In the genomic region with DNA sequence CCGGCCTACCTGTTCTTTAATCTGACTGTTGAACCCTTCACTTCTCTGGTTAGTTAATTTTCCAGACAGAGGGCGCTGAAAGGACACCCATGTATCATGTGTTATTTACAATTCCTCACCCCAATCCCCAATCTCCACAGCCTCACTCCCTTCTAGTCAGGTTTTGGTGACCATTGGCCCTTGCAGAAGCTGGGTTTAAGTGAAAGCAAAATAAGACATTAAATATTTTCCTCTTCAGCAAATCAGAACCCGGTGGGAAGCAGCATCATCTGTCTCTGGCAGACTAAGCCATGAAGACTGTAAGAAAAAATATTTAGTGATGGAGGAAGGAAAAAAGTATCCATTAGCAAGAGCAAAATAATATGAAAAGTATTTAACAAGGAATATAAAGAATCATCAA, we compare ENCODE assay signal across 9 cellular contexts. TPM values are rescaled to one million over a fixed set of nuclear protein-coding genes. Genes with fewer than 3 reads are reported as not detected.
DNase-seq lines count a peak whose midpoint lies in the region; ATAC-seq and TF ChIP-seq lines count a peak whose summit lies in the region.
"Had no signal": no experiment of that assay in that cellular context is flagged by ENCODE, and none has a peak within 500 bp of the region (broad histone marks: within the 10 kb centered on the region; RNA-seq: fewer than 3 reads in every experiment).

No MANE protein-coding gene starts in this region.

- DNase-seq in GDM1 (lab: John Stamatoyannopoulos, UW) (peak; percentile 23), mucosa of descending colon (peak in 1 of 3 donors; percentile 56), NCI-H446 treated with DMSO at 0.1 percent for 48 hours (lab: John Stamatoyannopoulos, UW) (no peak)
- peak; percentile 44 for DNase-seq in activated T-helper 1 cell treated with anti-CD3 and anti-CD28 coated beads, Interleukin-12 subunit alpha, Interleukin-12 subunit beta, Interleukin-2, Interleukin-4 antibody, amounts not matched to agents 30 ng/mL and 10 ng/mL and 1 ng/mL, durations not matched to agents 14 hours and 24 hours and 36 hours (ENCODE audit: low spot score)

- no peaks in the 10 kb centered on the region for H3K27me3 Mint-ChIP-seq in activated T-helper 1 cell treated with anti-CD3 and anti-CD28 coated beads, Interleukin-12 subunit alpha, Interleukin-12 subunit beta, Interleukin-2, Interleukin-4 antibody, amounts not matched to agents 30 ng/mL and 10 ng/mL and 1 ng/mL, durations not matched to agents 14 hours and 24 hours and 36 hours (ENCODE audit: insufficient read depth)

- no peaks in the 10 kb centered on the region for H3K4me1 ChIP-seq in mucosa of descending colon (ENCODE audit: low read depth)

- no peak overlapping the region for H3K4me3 Mint-ChIP-seq in activated T-helper 1 cell treated with anti-CD3 and anti-CD28 coated beads, Interleukin-12 subunit alpha, Interleukin-12 subunit beta, Interleukin-2, Interleukin-4 antibody, amounts not matched to agents 30 ng/mL and 10 ng/mL and 1 ng/mL, durations not matched to agents 14 hours and 24 hours and 36 hours

- intact Hi-C loops in activated T-helper 1 cell treated with anti-CD3 and anti-CD28 coated beads, Interleukin-12 subunit alpha, Interleukin-12 subunit beta, Interleukin-2, Interleukin-4 antibody, amounts not matched to agents 30 ng/mL and 10 ng/mL and 1 ng/mL, durations not matched to agents 14 hours and 24 hours and 36 hours (cut with micrococcal nuclease), result loop anchor here (10.0 kb wide), 1 partner anchor 193 kb away; the partner anchor contains the start of gene HLA-DRA
- intact Hi-C loops in mucosa of descending colon (cut with DNase I, micrococcal nuclease), result no loop called here

- peaks cover 29% of the 10 kb centered on the region for H3K4me1 Mint-ChIP-seq in activated T-helper 1 cell treated with anti-CD3 and anti-CD28 coated beads, Interleukin-12 subunit alpha, Interleukin-12 subunit beta, Interleukin-2, Interleukin-4 antibody, amounts not matched to agents 30 ng/mL and 10 ng/mL and 1 ng/mL, durations not matched to agents 14 hours and 24 hours and 36 hours (ENCODE audit: low read depth)

- peak overlapping the region; percentile 69 for H3K27ac Mint-ChIP-seq in activated T-helper 1 cell treated with anti-CD3 and anti-CD28 coated beads, Interleukin-12 subunit alpha, Interleukin-12 subunit beta, Interleukin-2, Interleukin-4 antibody, amounts not matched to agents 30 ng/mL and 10 ng/mL and 1 ng/mL, durations not matched to agents 14 hours and 24 hours and 36 hours

- ATAC-seq in HG02870 (IDR thresholded peaks at IDR 0.05; ENCODE audit: unreplicated experiment) (peak; percentile 44), mucosa of descending colon (peak; percentile 71), HG02970 (IDR thresholded peaks at IDR 0.05; ENCODE audit: low FRiP score, unreplicated experiment) (no peak), HG03354 (IDR thresholded peaks at IDR 0.05; ENCODE audit: poor library complexity, severe bottlenecking, unreplicated experiment) (no peak), GM18502 (IDR thresholded peaks at IDR 0.05; ENCODE audit: poor library complexity, unreplicated experiment) (no peak)

- no peak overlapping the region for H3K4me3 ChIP-seq in mucosa of descending colon
- H3K4me3 ChIP-seq: cardiac muscle cell had no signal

- H3K36me3 Mint-ChIP-seq in activated T-helper 1 cell treated with anti-CD3 and anti-CD28 coated beads, Interleukin-12 subunit alpha, Interleukin-12 subunit beta, Interleukin-2, Interleukin-4 antibody, amounts not matched to agents 30 ng/mL and 10 ng/mL and 1 ng/mL, durations not matched to agents 14 hours and 24 hours and 36 hours (ENCODE audit: low read depth), result no peaks in the 10 kb centered on the region

- no peaks in the 10 kb centered on the region for H3K36me3 ChIP-seq in mucosa of descending colon (ENCODE audit: low read depth)
- H3K36me3 ChIP-seq: cardiac muscle cell had no signal

- no peak for TF ChIP-seq CTCF in mucosa of descending colon (IDR thresholded peaks at IDR 0.05)

- no peaks in the 10 kb centered on the region for H3K9me3 ChIP-seq in mucosa of descending colon

- peaks cover 5% of the 10 kb centered on the region for H3K9me3 Mint-ChIP-seq in activated T-helper 1 cell treated with anti-CD3 and anti-CD28 coated beads, Interleukin-12 subunit alpha, Interleukin-12 subunit beta, Interleukin-2, Interleukin-4 antibody, amounts not matched to agents 30 ng/mL and 10 ng/mL and 1 ng/mL, durations not matched to agents 14 hours and 24 hours and 36 hours

RNA-seq across cellular contexts. Expression of gene HLA-DQA1, which starts 9.4 kb away (rescaled TPM):
- total RNA-seq in activated T-helper 1 cell treated with anti-CD3 and anti-CD28 coated beads, Interleukin-12 subunit alpha, Interleukin-12 subunit beta, Interleukin-2, Interleukin-4 antibody, amounts not matched to agents 30 ng/mL and 10 ng/mL and 1 ng/mL, durations not matched to agents 14 hours and 24 hours and 36 hours, result 12.5 and 13.3 TPM in 2 replicates
- total RNA-seq in mucosa of descending colon, result 10 to 100 TPM in 2 of 3 donors, 1 to 10 TPM in 1; 9.9 to 36.2 (median 24.1) TPM
- total RNA-seq: cardiac muscle cell had no signal

RNA-seq across cellular contexts. Expression of gene HLA-DRB1, which starts 38.2 kb away (rescaled TPM):
- total RNA-seq in activated T-helper 1 cell treated with anti-CD3 and anti-CD28 coated beads, Interleukin-12 subunit alpha, Interleukin-12 subunit beta, Interleukin-2, Interleukin-4 antibody, amounts not matched to agents 30 ng/mL and 10 ng/mL and 1 ng/mL, durations not matched to agents 14 hours and 24 hours and 36 hours, result 33.1 and 33.7 TPM in 2 replicates
- total RNA-seq in mucosa of descending colon, result 100 to 1,000 TPM in 1 of 3 donors, 10 to 100 TPM in 2; 26.9 to 169 (median 89.6) TPM

RNA-seq across cellular contexts. Expression of gene HLA-DQB1, which starts 38.6 kb away (rescaled TPM):
- total RNA-seq in activated T-helper 1 cell treated with anti-CD3 and anti-CD28 coated beads, Interleukin-12 subunit alpha, Interleukin-12 subunit beta, Interleukin-2, Interleukin-4 antibody, amounts not matched to agents 30 ng/mL and 10 ng/mL and 1 ng/mL, durations not matched to agents 14 hours and 24 hours and 36 hours, result 4.3 and 4.7 TPM in 2 replicates
- total RNA-seq in mucosa of descending colon, result 10 to 100 TPM in 2 of 3 donors, 1 to 10 TPM in 1; 4.7 to 18.6 (median 14.9) TPM

Comparison
In these comparisons a context has a peak if more than half of its experiments do, and no peak if none do; other contexts are left out.
1. ATAC-seq: peak in HG02870 (single experiment) and mucosa of descending colon (single experiment); none in HG02970 (single experiment), HG03354 (single experiment) and GM18502 (single experiment).